9 cellular contexts compared by ENCODE assay signal in the genomic region with DNA sequence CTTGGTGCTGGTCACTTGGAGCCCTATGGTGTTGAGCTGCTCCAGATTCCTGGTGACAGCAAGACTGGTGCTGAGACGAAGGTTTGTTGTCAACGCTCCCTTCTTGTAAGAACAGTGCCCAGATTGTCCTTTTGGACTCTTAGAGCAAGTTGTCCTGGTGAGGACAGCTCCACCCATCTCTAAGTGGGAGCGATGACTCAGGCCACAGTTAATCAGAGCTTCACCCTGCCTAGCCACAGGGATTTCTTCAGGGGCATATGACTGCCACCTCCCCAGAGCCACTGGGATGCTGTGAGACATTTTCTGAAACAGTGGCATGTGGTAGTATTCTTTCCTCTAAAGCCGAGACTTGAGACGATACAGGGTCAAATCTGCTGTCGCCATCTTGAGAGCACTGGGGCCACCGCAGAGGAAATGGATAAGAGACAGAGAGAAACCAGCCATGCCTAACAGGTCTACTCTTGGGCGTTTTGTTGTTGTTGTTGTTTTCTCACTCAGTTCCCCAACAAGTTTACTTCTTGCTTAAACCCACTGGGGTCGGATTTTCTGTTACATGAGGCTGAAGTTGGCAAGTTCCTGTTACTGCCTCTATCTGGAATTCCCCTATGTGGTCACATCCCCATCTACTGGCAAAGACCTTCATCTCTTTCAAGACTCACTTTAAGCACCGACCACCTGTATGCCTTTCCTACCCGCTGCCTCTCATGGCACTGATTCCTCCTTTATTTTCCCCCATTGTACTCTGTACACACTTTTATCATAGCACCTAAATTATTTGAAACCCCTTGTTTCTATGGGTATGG. TPM values are rescaled to one million over a fixed set of nuclear protein-coding genes. Genes with fewer than 3 reads are reported as not detected.
DNase-seq lines count a peak whose midpoint lies in the region; ATAC-seq, FAIRE-seq and TF ChIP-seq lines count a peak whose summit lies in the region.
"Had no signal": no experiment of that assay in that cellular context is flagged by ENCODE, and none has a peak within 500 bp of the region (broad histone marks: within the 10 kb centered on the region; RNA-seq: fewer than 3 reads in every experiment).

No MANE protein-coding gene starts in this region.

- H3K36me3 ChIP-seq in keratinocyte (ENCODE audit: control insufficient read depth in 2 of 2, extremely low read depth in 1 of 2, insufficient read depth in 2 of 2, low read length in 2 of 2) (no peaks in the 10 kb centered on the region), ovary (no peaks in the 10 kb centered on the region)
- H3K36me3 ChIP-seq in effector memory CD4-positive, alpha-beta T cell (ENCODE audit: control insufficient read depth, insufficient read depth, low read length): no peaks in the 10 kb centered on the region

- FAIRE-seq in keratinocyte (lab: Jason Lieb, UNC): peak; percentile 60

- no peaks in the 10 kb centered on the region for H3K27me3 ChIP-seq in keratinocyte (ENCODE audit: control insufficient read depth, extremely low read depth, insufficient read depth, low read length)
- no peaks in the 10 kb centered on the region for H3K27me3 ChIP-seq in ovary
- no peaks in the 10 kb centered on the region for H3K27me3 ChIP-seq in effector memory CD4-positive, alpha-beta T cell (replicated peaks; ENCODE audit: control insufficient read depth, insufficient read depth, low read length, poor library complexity, severe bottlenecking)

- H3K9me1 ChIP-seq in keratinocyte (ENCODE audit: control insufficient read depth, extremely low read depth, insufficient read depth, low read length): no peaks in the 10 kb centered on the region

- H3K9me3 ChIP-seq in keratinocyte (ENCODE audit: control insufficient read depth, low read depth, low read length) (no peaks in the 10 kb centered on the region), ovary (no peaks in the 10 kb centered on the region)
- H3K9me3 ChIP-seq in effector memory CD4-positive, alpha-beta T cell (ENCODE audit: control insufficient read depth, low read length): no peaks in the 10 kb centered on the region

- H3K4me1 ChIP-seq in keratinocyte (ENCODE audit: control insufficient read depth, extremely low read depth, insufficient read depth, low read length) (no peaks in the 10 kb centered on the region), ovary (ENCODE audit: insufficient read depth) (no peaks in the 10 kb centered on the region)
- no peaks in the 10 kb centered on the region for H3K4me1 ChIP-seq in effector memory CD4-positive, alpha-beta T cell (ENCODE audit: control insufficient read depth, insufficient read depth, low read length, poor library complexity, severe bottlenecking)

- H3K4me2 ChIP-seq in keratinocyte (ENCODE audit: control insufficient read depth, extremely low read depth, insufficient read depth, low read depth, low read length): peak overlapping the region; percentile 13

- no peak overlapping the region for H2AFZ ChIP-seq in keratinocyte (ENCODE audit: control insufficient read depth, low read length)

- DNase-seq in D341Med (ENCODE audit: low spot score) (peak; percentile 51), HFF-Myc (ENCODE audit: extremely low read depth, low read depth) (no peak), SKM-1 (lab: John Stamatoyannopoulos, UW; ENCODE audit: unreplicated experiment) (peak; percentile 20), keratinocyte (ENCODE audit: low read depth, low spot score) (no peak), ovary (no peak)
- DNase-seq in effector memory CD4-positive, alpha-beta T cell: no peak
- no peak for DNase-seq in stimulated activated CD4-positive, alpha-beta T cell treated with anti-CD3 and anti-CD28 coated beads, Interleukin-2, amount 100 ng/mL, for 24 hours

- dilution Hi-C loops in keratinocyte (cut with MboI; ENCODE audit: extremely low pct_ligation_motif_present, low sequenced_read_pairs): no loop called here

- TF ChIP-seq CTCF in HFF-Myc (IDR thresholded peaks at IDR 0.05; ENCODE audit: low read depth, low read length, missing control alignments): peak; percentile 18
- TF ChIP-seq CTCF in keratinocyte (optimal IDR thresholded peaks at IDR 0.05 in 1 of 3, IDR thresholded peaks at IDR 0.05 in 1 of 3, conservative IDR thresholded peaks at IDR 0.05 in 1 of 3; ENCODE audit: extremely low read depth in 1 of 3, insufficient read depth in 2 of 3, low read length in 3 of 3): peak; percentile 12 to 52 (median 22)
- TF ChIP-seq CTCF in ovary (IDR thresholded peaks at IDR 0.05): no peak

- H4K20me1 ChIP-seq in keratinocyte (ENCODE audit: control insufficient read depth, extremely low read depth, insufficient read depth, low read length): no peaks in the 10 kb centered on the region

- no peak for TF ChIP-seq EP300 in ovary (IDR thresholded peaks at IDR 0.05)

- H3K4me3 ChIP-seq in HFF-Myc (replicated peaks; ENCODE audit: low read depth, low read length): no peak overlapping the region
- H3K4me3 ChIP-seq in keratinocyte (ENCODE audit: control insufficient read depth in 2 of 3, extremely low read depth in 1 of 3, insufficient read depth in 2 of 3, low read depth in 1 of 3, low read length in 3 of 3): no peak overlapping the region
- no peak overlapping the region for H3K4me3 ChIP-seq in ovary
- H3K4me3 ChIP-seq in effector memory CD4-positive, alpha-beta T cell (ENCODE audit: insufficient read depth, low read depth, low read length, poor library complexity, severe bottlenecking): no peak overlapping the region

- H3K27ac ChIP-seq in keratinocyte (ENCODE audit: control insufficient read depth, insufficient read depth, low read length) (no peak overlapping the region), ovary (no peak overlapping the region)
- no peak overlapping the region for H3K27ac ChIP-seq in effector memory CD4-positive, alpha-beta T cell (ENCODE audit: insufficient read depth, low read length, poor library complexity, severe bottlenecking)

- intact Hi-C loops in ovary (cut with DNase I): no loop called here

- 83 to 85% (median 83%) methylated on average over 11 of the region's 11 CpGs for WGBS in ovary, 3 donors

- H3K9ac ChIP-seq in keratinocyte (ENCODE audit: control insufficient read depth, extremely low read depth, insufficient read depth, low read length): no peak overlapping the region

- TF ChIP-seq POLR2A in ovary (IDR thresholded peaks at IDR 0.05): no peak

- no peaks in the 10 kb centered on the region for H3K79me2 ChIP-seq in keratinocyte (ENCODE audit: control insufficient read depth, insufficient read depth, low read length)

- no peak for ATAC-seq in HG03139 (IDR thresholded peaks at IDR 0.05; ENCODE audit: unreplicated experiment)

RNA-seq across cellular contexts. Expression of gene PCOLCE2, which starts 16.0 kb away (rescaled TPM):
- 1.7 to 2.4 TPM (median 2.4 TPM) in 3 replicates for polyA plus RNA-seq in keratinocyte
- polyA plus RNA-seq in keratinocyte (2011; ENCODE audit: low read depth): 1.6 TPM
- polyA plus RNA-seq in keratinocyte (2011; cell fraction: cytosol; rRNA removed): 1.2 and 1.4 TPM in 2 replicates
- polyA plus RNA-seq in keratinocyte (2011; cell fraction: nucleus; rRNA removed): 2.6 and 2.9 TPM in 2 replicates
- 1.6 and 1.8 TPM in 2 replicates for polyA plus RNA-seq in keratinocyte (2012; ENCODE audit: low replicate concordance)
- polyA minus RNA-seq in keratinocyte: 1.5 to 3.1 TPM in 2 of 3 replicates, not detected in the other
- not detected for polyA minus RNA-seq in keratinocyte (2011; cell fraction: cytosol; rRNA and poly(A)+ RNA removed)
- 1.4 and 6.7 TPM in 2 replicates for polyA minus RNA-seq in keratinocyte (2011; cell fraction: nucleus; rRNA and poly(A)+ RNA removed)
- 1 to 10 TPM; 1.5 to 4.9 (median 3.6) TPM for total RNA-seq in ovary
- 10 to 100 TPM in 1 of 2 donors, 1 to 10 TPM in 1; 3.2 to 47.9 TPM for polyA plus RNA-seq in ovary

RNA-seq across cellular contexts. Expression of gene PAQR9, which starts 58.6 kb away (rescaled TPM):
- polyA plus RNA-seq in keratinocyte (not detected in 3 replicates), ovary (under 1 TPM; 0.04 to 0.07 TPM)
- polyA plus RNA-seq in keratinocyte (2011; ENCODE audit: low read depth): not detected
- polyA plus RNA-seq in keratinocyte (2011; cell fraction: cytosol; rRNA removed): not detected in 2 replicates
- polyA plus RNA-seq in keratinocyte (2011; cell fraction: nucleus; rRNA removed): not detected in 2 replicates
- polyA plus RNA-seq in keratinocyte (2012; ENCODE audit: low replicate concordance): not detected in 2 replicates
- polyA minus RNA-seq in keratinocyte: not detected in 3 replicates
- not detected for polyA minus RNA-seq in keratinocyte (2011; cell fraction: cytosol; rRNA and poly(A)+ RNA removed)
- polyA minus RNA-seq in keratinocyte (2011; cell fraction: nucleus; rRNA and poly(A)+ RNA removed): not detected in 2 replicates
- under 1 TPM in 1 of 7 donors, not detected in 6; 0.08 TPM for total RNA-seq in ovary
- total RNA-seq: glomerular endothelial cell had no signal

Comparison
In these comparisons a context has a peak if more than half of its experiments do, and no peak if none do; other contexts are left out.
1. DNase-seq: peak in D341Med (single experiment) and SKM-1 (single experiment); none in HFF-Myc (single experiment), keratinocyte (single experiment), ovary (0 of 5), effector memory CD4-positive, alpha-beta T cell (0 of 3) and stimulated activated CD4-positive, alpha-beta T cell treated with anti-CD3 and anti-CD28 coated beads, Interleukin-2, amount 100 ng/mL, for 24 hours (0 of 2).
2. CTCF ChIP-seq: peak in HFF-Myc (single experiment) and keratinocyte (3 of 3); none in ovary (0 of 3).